In genomic region chr15:63006032-63006878, GRCh38 we compare ENCODE assay signal across 1 cellular context.
TF ChIP-seq lines count a peak whose summit lies in the region.

No MANE protein-coding gene starts in this region.

TF ChIP-seq in GM23338, 12 proteins besides CTCF, POLR2A, EP300 and RAD21:
- TF ChIP-seq ZNF462 (CRISPR knock-in tag; IDR thresholded peaks at IDR 0.05), result no peak
- no peak for TF ChIP-seq CREB1 (CRISPR knock-in tag; IDR thresholded peaks at IDR 0.05; ENCODE audit: low read depth)
- TF ChIP-seq ETS1 (IDR thresholded peaks at IDR 0.05), result no peak
- TF ChIP-seq POLR2AphosphoS5 (IDR thresholded peaks at IDR 0.05; ENCODE audit: low read depth), result no peak
- no peak for TF ChIP-seq ZNF331 (CRISPR knock-in tag; IDR thresholded peaks at IDR 0.05; ENCODE audit: low read depth)
- TF ChIP-seq NANOG (IDR thresholded peaks at IDR 0.05; ENCODE audit: borderline replicate concordance), result no peak
- TF ChIP-seq STAT1 (IDR thresholded peaks at IDR 0.05; ENCODE audit: unreplicated experiment), result no peak
- TF ChIP-seq ZNF114 (CRISPR knock-in tag; IDR thresholded peaks at IDR 0.05), result no peak
- TF ChIP-seq REST (IDR thresholded peaks at IDR 0.05; ENCODE audit: unreplicated experiment), result no peak
